8 cellular contexts compared by ENCODE assay signal in the genomic region with DNA sequence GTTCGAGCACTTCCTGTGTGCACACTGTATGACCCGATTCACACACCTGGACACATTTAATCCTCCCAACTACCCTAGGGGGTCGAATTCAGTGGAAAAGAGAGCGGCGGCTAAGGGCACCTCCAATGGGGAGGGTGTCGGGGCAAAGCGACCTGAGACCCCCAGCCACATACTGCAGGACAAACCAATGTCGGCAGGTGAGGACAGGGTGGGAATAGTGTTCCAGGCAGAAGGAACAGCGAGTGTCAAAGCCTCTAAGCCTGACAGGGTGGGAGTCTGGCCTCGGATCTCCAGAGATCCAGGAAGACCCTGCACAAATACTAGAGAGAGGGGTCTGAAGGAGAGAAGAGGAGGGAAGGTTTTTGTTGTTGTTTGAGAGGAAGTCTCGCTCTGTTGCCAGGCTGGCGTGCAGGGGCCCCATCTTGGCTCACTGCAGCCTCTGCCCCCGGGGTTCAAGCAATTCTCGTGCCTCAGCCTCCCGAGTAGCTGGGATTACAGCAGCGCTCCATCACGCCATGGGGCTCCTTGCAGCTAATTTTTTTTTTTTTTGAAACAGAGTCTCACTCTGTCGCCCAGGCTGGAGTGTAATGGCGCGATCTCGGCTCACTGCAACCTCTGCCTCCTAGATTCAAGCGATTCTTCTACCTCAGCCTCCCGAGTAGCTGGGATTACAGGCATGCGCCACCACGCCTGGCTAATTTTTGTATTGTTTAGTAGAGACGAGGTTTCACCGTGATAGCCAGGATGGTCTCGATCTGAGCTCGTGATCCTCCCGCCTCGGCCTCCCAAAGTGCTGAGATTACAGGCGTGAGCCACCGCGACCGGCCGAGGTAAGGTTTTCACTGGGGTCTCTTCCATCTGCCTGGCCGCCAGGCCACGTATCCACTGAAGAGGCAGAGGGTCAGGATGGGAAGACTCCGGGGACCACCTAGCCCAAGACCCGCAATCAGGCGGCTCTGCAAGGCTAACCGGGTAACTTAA. TPM values are rescaled to one million over a fixed set of nuclear protein-coding genes. Genes with fewer than 3 reads are reported as not detected.
DNase-seq lines count a peak whose midpoint lies in the region; ATAC-seq lines count a peak whose summit lies in the region.

No MANE protein-coding gene starts in this region.

- H3K27me3 Mint-ChIP-seq in natural killer cell treated with Interleukin-12 subunit alpha and Interleukin-12 subunit beta and Interleukin-15 and Interleukin-18, amount 100 ng/mL, for 72 hours, result no peaks in the 10 kb centered on the region

- peaks cover 33% of the 10 kb centered on the region for H3K36me3 ChIP-seq in BLaER1
- H3K36me3 ChIP-seq in duodenal mucosa (ENCODE audit: control insufficient read depth in 1 of 2, insufficient read depth in 2 of 2, low read length in 2 of 2), result no peaks in the 10 kb centered on the region

- peak overlapping the region; percentile 67 to 79 for H3K27ac Mint-ChIP-seq in natural killer cell treated with Interleukin-12 subunit alpha and Interleukin-12 subunit beta and Interleukin-15 and Interleukin-18, amount 100 ng/mL, for 72 hours

- peaks cover 8 to 10% of the 10 kb centered on the region in 2 donors for H3K4me1 Mint-ChIP-seq in natural killer cell treated with Interleukin-12 subunit alpha and Interleukin-12 subunit beta and Interleukin-15 and Interleukin-18, amount 100 ng/mL, for 72 hours (ENCODE audit: low read depth in 2 of 2)

- peak overlapping the region; percentile 78; the same call in 1 of the 2 replicates for H3K9ac ChIP-seq in BLaER1
- H3K9ac ChIP-seq in duodenal mucosa (ENCODE audit: low read depth in 1 of 2, low read length in 2 of 2), result peak overlapping the region; percentile 61 to 64

- H3K9me3 ChIP-seq in BLaER1 (no peaks in the 10 kb centered on the region), duodenal mucosa (ENCODE audit: control insufficient read depth in 1 of 2, low read length in 2 of 2) (no peaks in the 10 kb centered on the region)

- H3K27ac ChIP-seq in BLaER1 (no peak overlapping the region), duodenal mucosa (ENCODE audit: low read depth, low read length) (peak overlapping the region; percentile 91)

- H3K4me3 ChIP-seq in BLaER1 (peak overlapping the region; percentile 82), duodenal mucosa (ENCODE audit: low read depth in 1 of 2, low read length in 2 of 2) (peak overlapping the region; percentile 75 to 79)
- peak overlapping the region; percentile 63 for H3K4me3 ChIP-seq in Jurkat, Clone E6-1 (ENCODE audit: low read length)

- peak overlapping the region; percentile 74 for H3K4me2 ChIP-seq in BLaER1

- H3K36me3 Mint-ChIP-seq in natural killer cell treated with Interleukin-12 subunit alpha and Interleukin-12 subunit beta and Interleukin-15 and Interleukin-18, amount 100 ng/mL, for 72 hours, result peaks cover 5% of the 10 kb centered on the region

- H3K4me3 Mint-ChIP-seq in natural killer cell treated with Interleukin-12 subunit alpha and Interleukin-12 subunit beta and Interleukin-15 and Interleukin-18, amount 100 ng/mL, for 72 hours, result peak overlapping the region; percentile 80

- H4K20me1 ChIP-seq in BLaER1, result peaks cover 32% of the 10 kb centered on the region

- ATAC-seq in natural killer cell treated with Interleukin-12 subunit alpha and Interleukin-12 subunit beta and Interleukin-15 and Interleukin-18, amount 100 ng/mL, for 72 hours, result no peak
- no peak for ATAC-seq in HG02571 (IDR thresholded peaks at IDR 0.05; ENCODE audit: unreplicated experiment)
- ATAC-seq in GM19351 (IDR thresholded peaks at IDR 0.05; ENCODE audit: unreplicated experiment), result no peak

- H3K27me3 ChIP-seq in BLaER1, result no peaks in the 10 kb centered on the region
- H3K27me3 ChIP-seq in duodenal mucosa (ENCODE audit: control insufficient read depth in 1 of 2, insufficient read depth in 2 of 2, low read length in 2 of 2), result no peaks in the 10 kb centered on the region

- no peaks in the 10 kb centered on the region for H3K9me3 Mint-ChIP-seq in natural killer cell treated with Interleukin-12 subunit alpha and Interleukin-12 subunit beta and Interleukin-15 and Interleukin-18, amount 100 ng/mL, for 72 hours

- H3K4me1 ChIP-seq in BLaER1 (peaks cover 20% of the 10 kb centered on the region), duodenal mucosa (ENCODE audit: control insufficient read depth in 1 of 2, insufficient read depth in 2 of 2, low read length in 2 of 2) (peaks cover 3 to 11% of the 10 kb centered on the region in 2 donors)

- DNase-seq in Jurkat, Clone E6-1 (ENCODE audit: low read depth, low spot score), result no peak
- no peak for DNase-seq in natural killer cell treated with Interleukin-12 subunit alpha and Interleukin-12 subunit beta and Interleukin-15 and Interleukin-18, amount 100 ng/mL, for 72 hours (ENCODE audit: low spot score)
- DNase-seq in NCI-H446 treated with DMSO at 0.1 percent for 48 hours (lab: John Stamatoyannopoulos, UW) (no peak), putamen (ENCODE audit: low spot score) (no peak)

RNA-seq across cellular contexts. Expression of a gene that starts 1.2 kb away (rescaled TPM):
- 235 TPM for polyA plus RNA-seq in Jurkat, Clone E6-1 (2012; ENCODE audit: insufficient read depth, insufficient read length)
- 100 to 1,000 TPM; 286 to 366 TPM for total RNA-seq in natural killer cell treated with Interleukin-12 subunit alpha and Interleukin-12 subunit beta and Interleukin-15 and Interleukin-18, amount 100 ng/mL, for 72 hours

RNA-seq across cellular contexts. Expression of a gene that starts 35.0 kb away (rescaled TPM):
- 281 TPM for polyA plus RNA-seq in Jurkat, Clone E6-1 (2012; ENCODE audit: insufficient read depth, insufficient read length)
- total RNA-seq in natural killer cell treated with Interleukin-12 subunit alpha and Interleukin-12 subunit beta and Interleukin-15 and Interleukin-18, amount 100 ng/mL, for 72 hours, result 100 to 1,000 TPM; 114 to 145 TPM

RNA-seq across cellular contexts. Expression of a gene that starts 35.4 kb away (rescaled TPM):
- 165 TPM for polyA plus RNA-seq in Jurkat, Clone E6-1 (2012; ENCODE audit: insufficient read depth, insufficient read length)
- total RNA-seq in natural killer cell treated with Interleukin-12 subunit alpha and Interleukin-12 subunit beta and Interleukin-15 and Interleukin-18, amount 100 ng/mL, for 72 hours, result 100 to 1,000 TPM; 145 to 147 TPM

RNA-seq across cellular contexts. Expression of a gene that starts 47.7 kb away (rescaled TPM):
- 77.9 TPM for polyA plus RNA-seq in Jurkat, Clone E6-1 (2012; ENCODE audit: insufficient read depth, insufficient read length)
- 10 to 100 TPM; 72.4 to 88.0 TPM for total RNA-seq in natural killer cell treated with Interleukin-12 subunit alpha and Interleukin-12 subunit beta and Interleukin-15 and Interleukin-18, amount 100 ng/mL, for 72 hours
